In the genomic region with DNA sequence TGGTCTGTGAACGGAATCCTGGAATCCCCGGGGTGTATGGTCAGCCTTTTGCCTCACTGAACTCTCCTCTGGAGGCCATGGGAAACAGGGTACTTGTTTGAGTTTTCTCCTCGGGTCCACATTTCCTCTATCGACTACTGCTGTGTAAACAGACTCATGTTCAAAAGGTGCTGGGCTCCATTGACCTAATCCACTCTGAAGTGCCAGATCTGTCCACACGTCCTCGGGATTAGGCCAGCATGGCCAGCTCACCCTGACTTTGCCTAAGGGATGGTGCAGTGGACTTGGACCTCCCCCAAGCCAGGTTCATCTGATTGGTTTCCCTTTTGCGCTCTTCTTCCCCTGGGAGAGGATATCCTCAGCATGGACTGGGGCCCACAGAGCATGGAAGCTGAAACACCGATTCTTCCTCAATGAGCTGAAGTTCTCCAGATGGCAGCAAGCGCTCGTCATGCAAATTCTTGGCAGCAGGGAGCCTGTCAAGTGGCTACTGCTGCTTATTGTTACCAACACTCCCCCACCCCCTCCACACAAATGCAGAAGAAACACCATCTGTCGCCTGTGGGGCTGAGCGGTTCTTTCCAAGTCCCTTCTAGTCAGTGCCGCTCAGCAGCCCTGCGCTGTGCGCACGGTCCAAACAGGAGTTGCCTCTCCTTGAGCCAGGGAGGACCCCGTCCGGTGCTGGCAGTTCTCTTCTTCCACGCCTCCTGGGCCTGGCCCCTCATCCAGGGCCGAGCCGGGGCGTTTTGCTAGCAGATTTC, we compare ENCODE assay signal across 1 cellular context.
TF ChIP-seq lines count a peak whose summit lies in the region.

No MANE protein-coding gene starts in this region.

TF ChIP-seq in HepG2, 621 proteins besides CTCF, POLR2A, EP300 and RAD21 (continued from another document and continues in another):
- TF ChIP-seq, protein P1, sequence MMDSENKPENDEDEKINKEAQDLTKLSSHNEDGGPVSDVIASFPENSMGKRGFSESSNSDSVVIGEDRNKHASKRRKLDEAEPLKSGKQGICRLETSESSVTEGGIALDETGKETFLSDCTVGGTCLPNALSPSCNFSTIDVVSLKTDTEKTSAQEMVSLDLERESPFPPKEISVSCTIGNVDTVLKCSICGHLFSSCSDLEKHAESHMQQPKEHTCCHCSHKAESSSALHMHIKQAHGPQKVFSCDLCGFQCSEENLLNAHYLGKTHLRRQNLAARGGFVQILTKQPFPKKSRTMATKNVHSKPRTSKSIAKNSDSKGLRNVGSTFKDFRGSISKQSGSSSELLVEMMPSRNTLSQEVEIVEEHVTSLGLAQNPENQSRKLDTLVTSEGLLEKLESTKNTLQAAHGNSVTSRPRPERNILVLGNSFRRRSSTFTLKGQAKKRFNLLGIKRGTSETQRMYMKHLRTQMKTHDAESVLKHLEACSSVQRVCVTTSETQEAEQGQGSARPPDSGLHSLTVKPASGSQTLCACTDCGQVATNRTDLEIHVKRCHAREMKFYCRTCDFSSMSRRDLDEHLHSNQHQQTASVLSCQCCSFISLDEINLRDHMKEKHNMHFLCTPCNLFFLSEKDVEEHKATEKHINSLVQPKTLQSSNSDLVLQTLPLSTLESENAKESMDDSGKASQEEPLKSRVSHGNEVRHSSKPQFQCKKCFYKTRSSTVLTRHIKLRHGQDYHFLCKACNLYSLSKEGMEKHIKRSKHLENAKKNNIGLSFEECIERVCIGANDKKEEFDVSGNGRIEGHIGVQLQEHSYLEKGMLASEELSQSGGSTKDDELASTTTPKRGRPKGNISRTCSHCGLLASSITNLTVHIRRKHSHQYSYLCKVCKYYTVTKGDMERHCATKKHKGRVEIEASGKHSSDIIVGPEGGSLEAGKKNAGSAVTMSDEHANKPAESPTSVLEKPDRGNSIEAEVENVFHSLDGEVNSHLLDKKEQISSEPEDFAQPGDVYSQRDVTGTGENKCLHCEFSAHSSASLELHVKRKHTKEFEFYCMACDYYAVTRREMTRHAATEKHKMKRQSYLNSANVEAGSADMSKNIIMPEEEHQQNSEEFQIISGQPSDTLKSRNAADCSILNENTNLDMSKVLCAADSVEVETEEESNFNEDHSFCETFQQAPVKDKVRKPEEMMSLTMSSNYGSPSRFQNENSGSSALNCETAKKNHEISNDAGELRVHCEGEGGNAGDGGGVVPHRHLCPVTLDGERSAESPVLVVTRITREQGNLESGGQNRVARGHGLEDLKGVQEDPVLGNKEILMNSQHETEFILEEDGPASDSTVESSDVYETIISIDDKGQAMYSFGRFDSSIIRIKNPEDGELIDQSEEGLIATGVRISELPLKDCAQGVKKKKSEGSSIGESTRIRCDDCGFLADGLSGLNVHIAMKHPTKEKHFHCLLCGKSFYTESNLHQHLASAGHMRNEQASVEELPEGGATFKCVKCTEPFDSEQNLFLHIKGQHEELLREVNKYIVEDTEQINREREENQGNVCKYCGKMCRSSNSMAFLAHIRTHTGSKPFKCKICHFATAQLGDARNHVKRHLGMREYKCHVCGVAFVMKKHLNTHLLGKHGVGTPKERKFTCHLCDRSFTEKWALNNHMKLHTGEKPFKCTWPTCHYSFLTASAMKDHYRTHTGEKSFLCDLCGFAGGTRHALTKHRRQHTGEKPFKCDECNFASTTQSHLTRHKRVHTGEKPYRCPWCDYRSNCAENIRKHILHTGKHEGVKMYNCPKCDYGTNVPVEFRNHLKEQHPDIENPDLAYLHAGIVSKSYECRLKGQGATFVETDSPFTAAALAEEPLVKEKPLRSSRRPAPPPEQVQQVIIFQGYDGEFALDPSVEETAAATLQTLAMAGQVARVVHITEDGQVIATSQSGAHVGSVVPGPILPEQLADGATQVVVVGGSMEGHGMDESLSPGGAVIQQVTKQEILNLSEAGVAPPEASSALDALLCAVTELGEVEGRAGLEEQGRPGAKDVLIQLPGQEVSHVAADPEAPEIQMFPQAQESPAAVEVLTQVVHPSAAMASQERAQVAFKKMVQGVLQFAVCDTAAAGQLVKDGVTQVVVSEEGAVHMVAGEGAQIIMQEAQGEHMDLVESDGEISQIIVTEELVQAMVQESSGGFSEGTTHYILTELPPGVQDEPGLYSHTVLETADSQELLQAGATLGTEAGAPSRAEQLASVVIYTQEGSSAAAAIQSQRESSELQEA (CRISPR knock-in tag; IDR thresholded peaks at IDR 0.05; ENCODE audit: not compliant biosample characterization): peak; percentile 61
- TF ChIP-seq FOXA3 (CRISPR knock-in tag; IDR thresholded peaks at IDR 0.05): peak; percentile 92
- peak; percentile 56; the same call in 1 of the 2 replicates for TF ChIP-seq ZNF24 (IDR thresholded peaks at IDR 0.05)
- TF ChIP-seq, protein P2, sequence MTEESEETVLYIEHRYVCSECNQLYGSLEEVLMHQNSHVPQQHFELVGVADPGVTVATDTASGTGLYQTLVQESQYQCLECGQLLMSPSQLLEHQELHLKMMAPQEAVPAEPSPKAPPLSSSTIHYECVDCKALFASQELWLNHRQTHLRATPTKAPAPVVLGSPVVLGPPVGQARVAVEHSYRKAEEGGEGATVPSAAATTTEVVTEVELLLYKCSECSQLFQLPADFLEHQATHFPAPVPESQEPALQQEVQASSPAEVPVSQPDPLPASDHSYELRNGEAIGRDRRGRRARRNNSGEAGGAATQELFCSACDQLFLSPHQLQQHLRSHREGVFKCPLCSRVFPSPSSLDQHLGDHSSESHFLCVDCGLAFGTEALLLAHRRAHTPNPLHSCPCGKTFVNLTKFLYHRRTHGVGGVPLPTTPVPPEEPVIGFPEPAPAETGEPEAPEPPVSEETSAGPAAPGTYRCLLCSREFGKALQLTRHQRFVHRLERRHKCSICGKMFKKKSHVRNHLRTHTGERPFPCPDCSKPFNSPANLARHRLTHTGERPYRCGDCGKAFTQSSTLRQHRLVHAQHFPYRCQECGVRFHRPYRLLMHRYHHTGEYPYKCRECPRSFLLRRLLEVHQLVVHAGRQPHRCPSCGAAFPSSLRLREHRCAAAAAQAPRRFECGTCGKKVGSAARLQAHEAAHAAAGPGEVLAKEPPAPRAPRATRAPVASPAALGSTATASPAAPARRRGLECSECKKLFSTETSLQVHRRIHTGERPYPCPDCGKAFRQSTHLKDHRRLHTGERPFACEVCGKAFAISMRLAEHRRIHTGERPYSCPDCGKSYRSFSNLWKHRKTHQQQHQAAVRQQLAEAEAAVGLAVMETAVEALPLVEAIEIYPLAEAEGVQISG (CRISPR knock-in tag; IDR thresholded peaks at IDR 0.05): peak; percentile 70
- TF ChIP-seq, protein P3, sequence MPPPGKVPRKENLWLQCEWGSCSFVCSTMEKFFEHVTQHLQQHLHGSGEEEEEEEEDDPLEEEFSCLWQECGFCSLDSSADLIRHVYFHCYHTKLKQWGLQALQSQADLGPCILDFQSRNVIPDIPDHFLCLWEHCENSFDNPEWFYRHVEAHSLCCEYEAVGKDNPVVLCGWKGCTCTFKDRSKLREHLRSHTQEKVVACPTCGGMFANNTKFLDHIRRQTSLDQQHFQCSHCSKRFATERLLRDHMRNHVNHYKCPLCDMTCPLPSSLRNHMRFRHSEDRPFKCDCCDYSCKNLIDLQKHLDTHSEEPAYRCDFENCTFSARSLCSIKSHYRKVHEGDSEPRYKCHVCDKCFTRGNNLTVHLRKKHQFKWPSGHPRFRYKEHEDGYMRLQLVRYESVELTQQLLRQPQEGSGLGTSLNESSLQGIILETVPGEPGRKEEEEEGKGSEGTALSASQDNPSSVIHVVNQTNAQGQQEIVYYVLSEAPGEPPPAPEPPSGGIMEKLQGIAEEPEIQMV (CRISPR knock-in tag; IDR thresholded peaks at IDR 0.05; ENCODE audit: low read depth): peak; percentile 74; the same call in 1 of the 2 replicates
- peak; percentile 69; the same call in 1 of the 2 replicates for TF ChIP-seq KDM3A (CRISPR knock-in tag; IDR thresholded peaks at IDR 0.05; ENCODE audit: low read depth)
- TF ChIP-seq ZFY (CRISPR knock-in tag; IDR thresholded peaks at IDR 0.05): peak; percentile 41; the same call in 1 of the 2 replicates
- TF ChIP-seq ZNF224 (CRISPR knock-in tag; IDR thresholded peaks at IDR 0.05): no peak
- TF ChIP-seq ZBTB38 (CRISPR knock-in tag; IDR thresholded peaks at IDR 0.05): peak; percentile 52; the same call in 1 of the 2 replicates
- 0 out of 2 replicates have a peak, but pooled peaks have one; percentile 33 for TF ChIP-seq ZNF543 (CRISPR knock-in tag; IDR thresholded peaks at IDR 0.05)
- TF ChIP-seq HNF4A (CRISPR knock-in tag; IDR thresholded peaks at IDR 0.05): peak; percentile 88
- peak; percentile 84; the same call in 1 of the 2 replicates for TF ChIP-seq TARDBP (CRISPR knock-in tag; IDR thresholded peaks at IDR 0.05)
- no peak for TF ChIP-seq CAMTA2 (CRISPR knock-in tag; IDR thresholded peaks at IDR 0.05; ENCODE audit: borderline replicate concordance)
- TF ChIP-seq, protein P4, sequence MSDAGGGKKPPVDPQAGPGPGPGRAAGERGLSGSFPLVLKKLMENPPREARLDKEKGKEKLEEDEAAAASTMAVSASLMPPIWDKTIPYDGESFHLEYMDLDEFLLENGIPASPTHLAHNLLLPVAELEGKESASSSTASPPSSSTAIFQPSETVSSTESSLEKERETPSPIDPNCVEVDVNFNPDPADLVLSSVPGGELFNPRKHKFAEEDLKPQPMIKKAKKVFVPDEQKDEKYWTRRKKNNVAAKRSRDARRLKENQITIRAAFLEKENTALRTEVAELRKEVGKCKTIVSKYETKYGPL (CRISPR knock-in tag; IDR thresholded peaks at IDR 0.05): no peak
- peak; percentile 68 for TF ChIP-seq ZNF121 (CRISPR knock-in tag; IDR thresholded peaks at IDR 0.05)
- TF ChIP-seq, protein P5, sequence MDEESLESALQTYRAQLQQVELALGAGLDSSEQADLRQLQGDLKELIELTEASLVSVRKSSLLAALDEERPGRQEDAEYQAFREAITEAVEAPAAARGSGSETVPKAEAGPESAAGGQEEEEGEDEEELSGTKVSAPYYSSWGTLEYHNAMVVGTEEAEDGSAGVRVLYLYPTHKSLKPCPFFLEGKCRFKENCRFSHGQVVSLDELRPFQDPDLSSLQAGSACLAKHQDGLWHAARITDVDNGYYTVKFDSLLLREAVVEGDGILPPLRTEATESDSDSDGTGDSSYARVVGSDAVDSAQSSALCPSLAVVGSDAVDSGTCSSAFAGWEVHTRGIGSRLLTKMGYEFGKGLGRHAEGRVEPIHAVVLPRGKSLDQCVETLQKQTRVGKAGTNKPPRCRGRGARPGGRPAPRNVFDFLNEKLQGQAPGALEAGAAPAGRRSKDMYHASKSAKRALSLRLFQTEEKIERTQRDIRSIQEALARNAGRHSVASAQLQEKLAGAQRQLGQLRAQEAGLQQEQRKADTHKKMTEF (CRISPR knock-in tag; IDR thresholded peaks at IDR 0.05): peak; percentile 79
- TF ChIP-seq, protein P6, sequence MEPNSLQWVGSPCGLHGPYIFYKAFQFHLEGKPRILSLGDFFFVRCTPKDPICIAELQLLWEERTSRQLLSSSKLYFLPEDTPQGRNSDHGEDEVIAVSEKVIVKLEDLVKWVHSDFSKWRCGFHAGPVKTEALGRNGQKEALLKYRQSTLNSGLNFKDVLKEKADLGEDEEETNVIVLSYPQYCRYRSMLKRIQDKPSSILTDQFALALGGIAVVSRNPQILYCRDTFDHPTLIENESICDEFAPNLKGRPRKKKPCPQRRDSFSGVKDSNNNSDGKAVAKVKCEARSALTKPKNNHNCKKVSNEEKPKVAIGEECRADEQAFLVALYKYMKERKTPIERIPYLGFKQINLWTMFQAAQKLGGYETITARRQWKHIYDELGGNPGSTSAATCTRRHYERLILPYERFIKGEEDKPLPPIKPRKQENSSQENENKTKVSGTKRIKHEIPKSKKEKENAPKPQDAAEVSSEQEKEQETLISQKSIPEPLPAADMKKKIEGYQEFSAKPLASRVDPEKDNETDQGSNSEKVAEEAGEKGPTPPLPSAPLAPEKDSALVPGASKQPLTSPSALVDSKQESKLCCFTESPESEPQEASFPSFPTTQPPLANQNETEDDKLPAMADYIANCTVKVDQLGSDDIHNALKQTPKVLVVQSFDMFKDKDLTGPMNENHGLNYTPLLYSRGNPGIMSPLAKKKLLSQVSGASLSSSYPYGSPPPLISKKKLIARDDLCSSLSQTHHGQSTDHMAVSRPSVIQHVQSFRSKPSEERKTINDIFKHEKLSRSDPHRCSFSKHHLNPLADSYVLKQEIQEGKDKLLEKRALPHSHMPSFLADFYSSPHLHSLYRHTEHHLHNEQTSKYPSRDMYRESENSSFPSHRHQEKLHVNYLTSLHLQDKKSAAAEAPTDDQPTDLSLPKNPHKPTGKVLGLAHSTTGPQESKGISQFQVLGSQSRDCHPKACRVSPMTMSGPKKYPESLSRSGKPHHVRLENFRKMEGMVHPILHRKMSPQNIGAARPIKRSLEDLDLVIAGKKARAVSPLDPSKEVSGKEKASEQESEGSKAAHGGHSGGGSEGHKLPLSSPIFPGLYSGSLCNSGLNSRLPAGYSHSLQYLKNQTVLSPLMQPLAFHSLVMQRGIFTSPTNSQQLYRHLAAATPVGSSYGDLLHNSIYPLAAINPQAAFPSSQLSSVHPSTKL (CRISPR knock-in tag; IDR thresholded peaks at IDR 0.05): peak; percentile 92
- TF ChIP-seq, protein P7, sequence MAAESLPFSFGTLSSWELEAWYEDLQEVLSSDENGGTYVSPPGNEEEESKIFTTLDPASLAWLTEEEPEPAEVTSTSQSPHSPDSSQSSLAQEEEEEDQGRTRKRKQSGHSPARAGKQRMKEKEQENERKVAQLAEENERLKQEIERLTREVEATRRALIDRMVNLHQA (CRISPR knock-in tag; IDR thresholded peaks at IDR 0.05): no peak
- TF ChIP-seq ZNF781 (CRISPR knock-in tag; IDR thresholded peaks at IDR 0.05; ENCODE audit: borderline replicate concordance, not compliant biosample characterization): peak; percentile 68
- no peak for TF ChIP-seq PRPF4 (IDR thresholded peaks at IDR 0.05; ENCODE audit: low read depth, low read length, poor library complexity, severe bottlenecking)
- peak; percentile 71 for TF ChIP-seq MYC (CRISPR knock-in tag; IDR thresholded peaks at IDR 0.05; ENCODE audit: borderline replicate concordance)
- TF ChIP-seq ELF3 (CRISPR knock-in tag; IDR thresholded peaks at IDR 0.05): peak; percentile 76
- TF ChIP-seq, protein P8, sequence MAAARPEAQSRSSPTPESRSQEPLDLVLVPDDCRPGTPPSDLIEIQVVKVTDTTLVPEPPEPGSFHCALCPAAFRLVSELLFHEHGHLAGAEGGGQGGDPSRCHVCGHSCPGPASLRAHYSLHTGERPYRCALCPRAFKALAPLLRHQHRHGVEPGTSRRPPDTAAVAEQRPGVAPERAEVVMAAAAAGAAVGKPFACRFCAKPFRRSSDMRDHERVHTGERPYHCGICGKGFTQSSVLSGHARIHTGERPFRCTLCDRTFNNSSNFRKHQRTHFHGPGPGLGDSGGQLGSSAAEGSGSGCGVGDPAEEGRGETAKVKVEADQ (CRISPR knock-in tag; IDR thresholded peaks at IDR 0.05; ENCODE audit: borderline replicate concordance): peak; percentile 80; the same call in 1 of the 2 replicates
- TF ChIP-seq KDM6A (CRISPR knock-in tag; IDR thresholded peaks at IDR 0.05; ENCODE audit: low read depth): peak; percentile 63; the same call in 1 of the 2 replicates
- TF ChIP-seq, protein P9, sequence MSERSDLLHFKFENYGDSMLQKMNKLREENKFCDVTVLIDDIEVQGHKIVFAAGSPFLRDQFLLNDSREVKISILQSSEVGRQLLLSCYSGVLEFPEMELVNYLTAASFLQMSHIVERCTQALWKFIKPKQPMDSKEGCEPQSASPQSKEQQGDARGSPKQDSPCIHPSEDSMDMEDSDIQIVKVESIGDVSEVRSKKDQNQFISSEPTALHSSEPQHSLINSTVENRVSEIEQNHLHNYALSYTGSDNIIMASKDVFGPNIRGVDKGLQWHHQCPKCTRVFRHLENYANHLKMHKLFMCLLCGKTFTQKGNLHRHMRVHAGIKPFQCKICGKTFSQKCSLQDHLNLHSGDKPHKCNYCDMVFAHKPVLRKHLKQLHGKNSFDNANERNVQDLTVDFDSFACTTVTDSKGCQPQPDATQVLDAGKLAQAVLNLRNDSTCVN (CRISPR knock-in tag; IDR thresholded peaks at IDR 0.05; ENCODE audit: borderline replicate concordance): 0 out of 2 replicates have a peak, but pooled peaks have one; percentile 23
- TF ChIP-seq RCOR2 (CRISPR knock-in tag; IDR thresholded peaks at IDR 0.05): peak; percentile 74
- TF ChIP-seq LCORL (IDR thresholded peaks at IDR 0.05): no peak
- peak; percentile 82; the same call in 1 of the 2 replicates for TF ChIP-seq LCORL (CRISPR knock-in tag; IDR thresholded peaks at IDR 0.05)
- TF ChIP-seq NR2F2 (IDR thresholded peaks at IDR 0.05; ENCODE audit: borderline replicate concordance, low read depth): peak; percentile 89
- TF ChIP-seq HNRNPUL1 (IDR thresholded peaks at IDR 0.05; ENCODE audit: low read depth, low read length): no peak
- TF ChIP-seq ZSCAN29 (CRISPR knock-in tag; conservative IDR thresholded peaks at IDR 0.05): peak; percentile 96
